1 cellular context compared by ENCODE assay signal in the genomic region with DNA sequence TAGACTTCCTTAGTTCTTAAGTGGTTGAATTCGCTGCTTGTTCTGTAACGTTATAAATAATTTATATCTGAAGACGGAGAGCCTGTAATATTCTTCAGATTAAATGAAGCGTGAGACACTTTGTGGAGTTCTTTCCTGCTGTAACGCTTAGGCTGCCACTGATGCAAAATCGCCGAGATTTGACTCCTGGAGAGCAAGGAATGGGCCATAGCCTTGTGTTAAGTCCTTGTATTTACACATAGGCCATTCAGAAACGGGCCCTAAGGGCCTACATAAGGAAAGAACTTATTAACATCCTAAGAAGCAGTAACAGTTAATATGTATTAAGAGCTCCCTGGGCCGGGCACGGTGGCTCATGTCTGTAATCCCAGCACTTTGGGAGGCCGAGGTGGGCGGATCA.
TF ChIP-seq lines count a peak whose summit lies in the region.

No MANE protein-coding gene starts in this region.

TF ChIP-seq in endothelial cell of umbilical vein, 7 proteins besides CTCF, POLR2A, EP300 and RAD21:
- TF ChIP-seq FOS (IDR thresholded peaks at IDR 0.05; ENCODE audit: borderline replicate concordance, insufficient read depth, low read length) (no peak), POLR2AphosphoS5 (IDR thresholded peaks at IDR 0.05; ENCODE audit: insufficient read depth, low read depth, low read length) (no peak), JUN (IDR thresholded peaks at IDR 0.05; ENCODE audit: borderline replicate concordance, insufficient read depth, insufficient read length, low read depth) (no peak), GATA2 (IDR thresholded peaks at IDR 0.05; ENCODE audit: insufficient read depth, insufficient read length, low read depth, low read length) (no peak), MYC (IDR thresholded peaks at IDR 0.05; ENCODE audit: low read depth, low read length) (no peak)
- TF ChIP-seq, protein P1, sequence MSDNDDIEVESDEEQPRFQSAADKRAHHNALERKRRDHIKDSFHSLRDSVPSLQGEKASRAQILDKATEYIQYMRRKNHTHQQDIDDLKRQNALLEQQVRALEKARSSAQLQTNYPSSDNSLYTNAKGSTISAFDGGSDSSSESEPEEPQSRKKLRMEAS (IDR thresholded peaks at IDR 0.05; ENCODE audit: insufficient read depth, insufficient read length) = no peak
